ENCODE assay signal across 29 cellular contexts in genomic region chr2:236117396-236117795, GRCh38. TPM values are rescaled to one million over a fixed set of nuclear protein-coding genes. Genes with fewer than 3 reads are reported as not detected.
"Had no signal": no experiment of that assay in that cellular context is flagged by ENCODE, and none has a peak within 500 bp of the region (broad histone marks: within the 10 kb centered on the region; RNA-seq: fewer than 3 reads in every experiment).

No MANE protein-coding gene starts in this region.

- H3K9me3 Mint-ChIP-seq: activated B cell treated with CpG ODN at 0.5 μM for 24 hours; activated naive CD4-positive, alpha-beta T cell treated with anti-CD3 and anti-CD28 coated beads, Interleukin-2, amount 50 U/mL, for 72 hours; activated T-cell treated with anti-CD3 and anti-CD28 coated beads, Interleukin-2, amount 50 U/mL, for 72 hours; effector memory CD8-positive, alpha-beta T cell; stimulated activated effector memory CD8-positive, alpha-beta T cell treated with anti-CD3 and anti-CD28 coated beads, Interleukin-12 subunit alpha, Interleukin-12 subunit beta, amount 100 ng/mL, for 72 hours; stimulated activated naive CD8-positive, alpha-beta T cell treated with anti-CD3 and anti-CD28 coated beads, Interleukin-15, Interleukin-2, amounts not matched to agents 100 ng/mL and 50 ng/mL, for 24 hours had no signal

- H3K4me1 Mint-ChIP-seq: activated B cell treated with CpG ODN at 0.5 μM for 24 hours; activated CD4-positive, alpha-beta T cell treated with anti-CD3 and anti-CD28 coated beads for 36 hours had no signal

- H3K27ac Mint-ChIP-seq: activated B cell treated with CpG ODN at 0.5 μM for 24 hours; activated CD4-positive, alpha-beta T cell treated with anti-CD3 and anti-CD28 coated beads for 36 hours; activated naive CD4-positive, alpha-beta T cell treated with anti-CD3 and anti-CD28 coated beads, Interleukin-2, amount 50 U/mL, for 72 hours; activated T-cell treated with anti-CD3 and anti-CD28 coated beads, Interleukin-2, amount 50 U/mL, for 72 hours; effector memory CD8-positive, alpha-beta T cell; naive thymus-derived CD4-positive, alpha-beta T cell; stimulated activated effector memory CD8-positive, alpha-beta T cell treated with anti-CD3 and anti-CD28 coated beads, Interleukin-12 subunit alpha, Interleukin-12 subunit beta, amount 100 ng/mL, for 72 hours; stimulated activated naive CD8-positive, alpha-beta T cell treated with anti-CD3 and anti-CD28 coated beads, Interleukin-15, Interleukin-2, amounts not matched to agents 100 ng/mL and 50 ng/mL, for 24 hours had no signal

- H3K27me3 Mint-ChIP-seq: activated B cell treated with CpG ODN at 0.5 μM for 24 hours; effector memory CD8-positive, alpha-beta T cell had no signal

- H3K36me3 Mint-ChIP-seq: activated naive CD4-positive, alpha-beta T cell treated with anti-CD3 and anti-CD28 coated beads, Interleukin-2, amount 50 U/mL, for 72 hours; naive thymus-derived CD4-positive, alpha-beta T cell; stimulated activated effector memory CD8-positive, alpha-beta T cell treated with anti-CD3 and anti-CD28 coated beads, Interleukin-12 subunit alpha, Interleukin-12 subunit beta, amount 100 ng/mL, for 72 hours had no signal

- ATAC-seq: activated CD4-positive, alpha-beta T cell treated with anti-CD3 and anti-CD28 coated beads for 36 hours; activated naive CD4-positive, alpha-beta T cell treated with anti-CD3 and anti-CD28 coated beads, Interleukin-2, amount 50 U/mL, for 72 hours; activated T-cell treated with anti-CD3 and anti-CD28 coated beads, Interleukin-2, amount 50 U/mL, for 72 hours; effector memory CD8-positive, alpha-beta T cell; left cardiac atrium; left ventricle myocardium superior; naive thymus-derived CD4-positive, alpha-beta T cell; sciatic nerve; stimulated activated effector memory CD8-positive, alpha-beta T cell treated with anti-CD3 and anti-CD28 coated beads, Interleukin-12 subunit alpha, Interleukin-12 subunit beta, amount 100 ng/mL, for 72 hours had no signal

- FAIRE-seq: keratinocyte, small intestine had no signal

- H3K4me3 Mint-ChIP-seq: activated B cell treated with CpG ODN at 0.5 μM for 24 hours; activated CD4-positive, alpha-beta T cell treated with anti-CD3 and anti-CD28 coated beads for 36 hours; activated T-cell treated with anti-CD3 and anti-CD28 coated beads, Interleukin-2, amount 50 U/mL, for 72 hours; effector memory CD8-positive, alpha-beta T cell; naive thymus-derived CD4-positive, alpha-beta T cell; stimulated activated effector memory CD8-positive, alpha-beta T cell treated with anti-CD3 and anti-CD28 coated beads, Interleukin-12 subunit alpha, Interleukin-12 subunit beta, amount 100 ng/mL, for 72 hours; stimulated activated naive CD8-positive, alpha-beta T cell treated with anti-CD3 and anti-CD28 coated beads, Interleukin-15, Interleukin-2, amounts not matched to agents 100 ng/mL and 50 ng/mL, for 24 hours had no signal

- DNase-seq: activated B cell treated with CpG ODN at 0.5 μM for 24 hours; activated CD4-positive, alpha-beta T cell treated with anti-CD3 and anti-CD28 coated beads for 36 hours; activated naive CD4-positive, alpha-beta T cell; activated T-cell treated with anti-CD3 and anti-CD28 coated beads for 4 hours; activated T-cell treated with anti-CD3 and anti-CD28 coated beads, Interleukin-2, amount 50 U/mL, for 72 hours; caudate nucleus; cortex of kidney; effector memory CD8-positive, alpha-beta T cell; erythroblast; foreskin fibroblast; head of caudate nucleus; hippocampal formation; left cardiac atrium; left ventricle myocardium superior; midbrain; naive thymus-derived CD4-positive, alpha-beta T cell; small intestine; stimulated activated CD4-positive, alpha-beta T cell treated with anti-CD3 and anti-CD28 coated beads, Interleukin-4, amount 100 ng/mL, for 24 hours; T-helper 2 cell had no signal

RNA-seq across cellular contexts. Expression of gene GBX2, which starts 50.8 kb away (rescaled TPM):
- total RNA-seq: activated B cell treated with CpG ODN at 0.5 μM for 24 hours; activated CD4-positive, alpha-beta T cell treated with anti-CD3 and anti-CD28 coated beads for 36 hours; activated naive CD4-positive, alpha-beta T cell treated with anti-CD3 and anti-CD28 coated beads, Interleukin-2, amount 50 U/mL, for 72 hours; activated T-cell treated with anti-CD3 and anti-CD28 coated beads, Interleukin-2, amount 50 U/mL, for 72 hours; left cardiac atrium; left ventricle myocardium superior; naive thymus-derived CD4-positive, alpha-beta T cell; osteoblast; posterior vena cava; renal cortical epithelial cell; sciatic nerve; subcutaneous adipose tissue; ureter had no signal
- polyA plus RNA-seq: naive thymus-derived CD4-positive, alpha-beta T cell; small intestine had no signal
